In the genomic region with DNA sequence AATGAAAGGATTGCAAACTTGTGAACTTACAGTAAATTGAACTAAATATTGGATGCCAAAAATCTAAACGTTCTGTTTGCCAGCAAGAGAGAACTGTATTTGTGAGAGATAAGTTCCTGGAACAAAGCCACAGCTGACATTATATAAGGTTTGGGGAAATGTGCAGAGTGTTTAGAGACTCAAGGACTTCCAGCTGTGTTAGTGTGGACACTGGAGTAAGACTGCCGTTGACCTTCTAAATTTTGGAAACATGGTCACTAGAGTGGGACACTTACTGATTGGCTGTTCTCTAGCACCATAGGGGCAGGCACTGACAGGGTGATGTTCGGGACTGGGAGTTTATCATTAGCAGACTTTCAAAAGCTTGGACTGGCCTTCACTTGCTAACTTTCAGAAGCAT, we compare ENCODE assay signal across 2 cellular contexts.
TF ChIP-seq lines count a peak whose summit lies in the region.

No MANE protein-coding gene starts in this region.

TF ChIP-seq in IMR-90, 13 proteins besides CTCF, POLR2A, EP300 and RAD21:
- no peak for TF ChIP-seq MAFK (IDR thresholded peaks at IDR 0.05; ENCODE audit: low read depth, low read length)
- TF ChIP-seq, protein P1, sequence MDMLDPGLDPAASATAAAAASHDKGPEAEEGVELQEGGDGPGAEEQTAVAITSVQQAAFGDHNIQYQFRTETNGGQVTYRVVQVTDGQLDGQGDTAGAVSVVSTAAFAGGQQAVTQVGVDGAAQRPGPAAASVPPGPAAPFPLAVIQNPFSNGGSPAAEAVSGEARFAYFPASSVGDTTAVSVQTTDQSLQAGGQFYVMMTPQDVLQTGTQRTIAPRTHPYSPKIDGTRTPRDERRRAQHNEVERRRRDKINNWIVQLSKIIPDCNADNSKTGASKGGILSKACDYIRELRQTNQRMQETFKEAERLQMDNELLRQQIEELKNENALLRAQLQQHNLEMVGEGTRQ (IDR thresholded peaks at IDR 0.05; ENCODE audit: low read depth, low read length), result no peak
- no peak for TF ChIP-seq CHD1 (IDR thresholded peaks at IDR 0.05; ENCODE audit: low read depth, low read length)
- no peak for TF ChIP-seq FOS (IDR thresholded peaks at IDR 0.05; ENCODE audit: low read depth, low read length)
- no peak for TF ChIP-seq MXI1 (IDR thresholded peaks at IDR 0.05; ENCODE audit: borderline replicate concordance, low read depth, low read length)
- no peak for TF ChIP-seq RFX5 (IDR thresholded peaks at IDR 0.05; ENCODE audit: low read depth, low read length)
- no peak for TF ChIP-seq ELK1 (IDR thresholded peaks at IDR 0.05; ENCODE audit: borderline replicate concordance, low read depth, low read length)
- no peak for TF ChIP-seq BHLHE40 (IDR thresholded peaks at IDR 0.05; ENCODE audit: low read depth, low read length)
- no peak for TF ChIP-seq SMC3 (IDR thresholded peaks at IDR 0.05; ENCODE audit: low read depth, low read length)
- TF ChIP-seq MAZ (IDR thresholded peaks at IDR 0.05; ENCODE audit: borderline replicate concordance, low read depth, low read length), result no peak
- no peak for TF ChIP-seq CEBPB (IDR thresholded peaks at IDR 0.05; ENCODE audit: low read depth, low read length)
- no peak for TF ChIP-seq NFE2L2 (IDR thresholded peaks at IDR 0.05; ENCODE audit: low read depth, low read length)
- no peak for TF ChIP-seq RCOR1 (IDR thresholded peaks at IDR 0.05; ENCODE audit: insufficient replicate concordance, low read length)

TF ChIP-seq in HepG2, 621 proteins besides CTCF, POLR2A, EP300 and RAD21 (continues in another document):
- TF ChIP-seq CHCHD3 (CRISPR knock-in tag; IDR thresholded peaks at IDR 0.05) (no peak), HOMEZ (CRISPR knock-in tag; IDR thresholded peaks at IDR 0.05; ENCODE audit: low read depth) (peak; percentile 73; the same call in 1 of the 2 replicates), BRF2 (CRISPR knock-in tag; IDR thresholded peaks at IDR 0.05) (0 out of 2 replicates have a peak, but pooled peaks have one; percentile 28), BCL6 (CRISPR knock-in tag; IDR thresholded peaks at IDR 0.05) (0 out of 2 replicates have a peak, but pooled peaks have one; percentile 32), ZMYM4 (CRISPR knock-in tag; IDR thresholded peaks at IDR 0.05) (peak; percentile 90), MED1 (CRISPR knock-in tag; IDR thresholded peaks at IDR 0.05) (peak; percentile 61), TSC22D2 (CRISPR knock-in tag; IDR thresholded peaks at IDR 0.05; ENCODE audit: borderline replicate concordance) (peak; percentile 60; the same call in 1 of the 2 replicates), NCOA2 (CRISPR knock-in tag; IDR thresholded peaks at IDR 0.05) (peak; percentile 52), ISL2 (CRISPR knock-in tag; IDR thresholded peaks at IDR 0.05) (peak; percentile 41; the same call in 1 of the 2 replicates), HDAC1 (CRISPR knock-in tag; IDR thresholded peaks at IDR 0.05) (no peak), SALL1 (CRISPR knock-in tag; IDR thresholded peaks at IDR 0.05) (peak; percentile 23; the same call in 1 of the 2 replicates), ARNTL (CRISPR knock-in tag; IDR thresholded peaks at IDR 0.05) (0 out of 2 replicates have a peak, but pooled peaks have one; percentile 46), TMF1 (CRISPR knock-in tag; IDR thresholded peaks at IDR 0.05; ENCODE audit: low read depth) (0 out of 2 replicates have a peak, but pooled peaks have one; percentile 46), NFYB (CRISPR knock-in tag; IDR thresholded peaks at IDR 0.05) (peak; percentile 41; the same call in 1 of the 2 replicates), ARID5B (CRISPR knock-in tag; IDR thresholded peaks at IDR 0.05) (peak; percentile 67), ELF3 (CRISPR knock-in tag; IDR thresholded peaks at IDR 0.05) (0 out of 2 replicates have a peak, but pooled peaks have one; percentile 23), KLF6 (CRISPR knock-in tag; IDR thresholded peaks at IDR 0.05) (no peak), SMAD3 (CRISPR knock-in tag; IDR thresholded peaks at IDR 0.05) (0 out of 2 replicates have a peak, but pooled peaks have one; percentile 65), SOX13 (IDR thresholded peaks at IDR 0.05) (no peak), SOX13 (CRISPR knock-in tag; conservative IDR thresholded peaks at IDR 0.05 in 1 of 2, IDR thresholded peaks at IDR 0.05 in 1 of 2) (peak in 1 of 2 experiments; percentile 72; a peak in 1 of 4 replicates), IRF2 (CRISPR knock-in tag; IDR thresholded peaks at IDR 0.05) (peak; percentile 24; the same call in 1 of the 2 replicates), PAXIP1 (CRISPR knock-in tag; conservative IDR thresholded peaks at IDR 0.05) (peak; percentile 37; the same call in 1 of the 2 replicates), THYN1 (CRISPR knock-in tag; IDR thresholded peaks at IDR 0.05; ENCODE audit: borderline replicate concordance, low read depth) (0 out of 2 replicates have a peak, but pooled peaks have one; percentile 58)
- TF ChIP-seq, protein P2, sequence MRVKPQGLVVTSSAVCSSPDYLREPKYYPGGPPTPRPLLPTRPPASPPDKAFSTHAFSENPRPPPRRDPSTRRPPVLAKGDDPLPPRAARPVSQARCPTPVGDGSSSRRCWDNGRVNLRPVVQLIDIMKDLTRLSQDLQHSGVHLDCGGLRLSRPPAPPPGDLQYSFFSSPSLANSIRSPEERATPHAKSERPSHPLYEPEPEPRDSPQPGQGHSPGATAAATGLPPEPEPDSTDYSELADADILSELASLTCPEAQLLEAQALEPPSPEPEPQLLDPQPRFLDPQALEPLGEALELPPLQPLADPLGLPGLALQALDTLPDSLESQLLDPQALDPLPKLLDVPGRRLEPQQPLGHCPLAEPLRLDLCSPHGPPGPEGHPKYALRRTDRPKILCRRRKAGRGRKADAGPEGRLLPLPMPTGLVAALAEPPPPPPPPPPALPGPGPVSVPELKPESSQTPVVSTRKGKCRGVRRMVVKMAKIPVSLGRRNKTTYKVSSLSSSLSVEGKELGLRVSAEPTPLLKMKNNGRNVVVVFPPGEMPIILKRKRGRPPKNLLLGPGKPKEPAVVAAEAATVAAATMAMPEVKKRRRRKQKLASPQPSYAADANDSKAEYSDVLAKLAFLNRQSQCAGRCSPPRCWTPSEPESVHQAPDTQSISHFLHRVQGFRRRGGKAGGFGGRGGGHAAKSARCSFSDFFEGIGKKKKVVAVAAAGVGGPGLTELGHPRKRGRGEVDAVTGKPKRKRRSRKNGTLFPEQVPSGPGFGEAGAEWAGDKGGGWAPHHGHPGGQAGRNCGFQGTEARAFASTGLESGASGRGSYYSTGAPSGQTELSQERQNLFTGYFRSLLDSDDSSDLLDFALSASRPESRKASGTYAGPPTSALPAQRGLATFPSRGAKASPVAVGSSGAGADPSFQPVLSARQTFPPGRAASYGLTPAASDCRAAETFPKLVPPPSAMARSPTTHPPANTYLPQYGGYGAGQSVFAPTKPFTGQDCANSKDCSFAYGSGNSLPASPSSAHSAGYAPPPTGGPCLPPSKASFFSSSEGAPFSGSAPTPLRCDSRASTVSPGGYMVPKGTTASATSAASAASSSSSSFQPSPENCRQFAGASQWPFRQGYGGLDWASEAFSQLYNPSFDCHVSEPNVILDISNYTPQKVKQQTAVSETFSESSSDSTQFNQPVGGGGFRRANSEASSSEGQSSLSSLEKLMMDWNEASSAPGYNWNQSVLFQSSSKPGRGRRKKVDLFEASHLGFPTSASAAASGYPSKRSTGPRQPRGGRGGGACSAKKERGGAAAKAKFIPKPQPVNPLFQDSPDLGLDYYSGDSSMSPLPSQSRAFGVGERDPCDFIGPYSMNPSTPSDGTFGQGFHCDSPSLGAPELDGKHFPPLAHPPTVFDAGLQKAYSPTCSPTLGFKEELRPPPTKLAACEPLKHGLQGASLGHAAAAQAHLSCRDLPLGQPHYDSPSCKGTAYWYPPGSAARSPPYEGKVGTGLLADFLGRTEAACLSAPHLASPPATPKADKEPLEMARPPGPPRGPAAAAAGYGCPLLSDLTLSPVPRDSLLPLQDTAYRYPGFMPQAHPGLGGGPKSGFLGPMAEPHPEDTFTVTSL (CRISPR knock-in tag; IDR thresholded peaks at IDR 0.05; ENCODE audit: borderline replicate concordance), result 0 out of 2 replicates have a peak, but pooled peaks have one; percentile 19
- TF ChIP-seq, protein P3, sequence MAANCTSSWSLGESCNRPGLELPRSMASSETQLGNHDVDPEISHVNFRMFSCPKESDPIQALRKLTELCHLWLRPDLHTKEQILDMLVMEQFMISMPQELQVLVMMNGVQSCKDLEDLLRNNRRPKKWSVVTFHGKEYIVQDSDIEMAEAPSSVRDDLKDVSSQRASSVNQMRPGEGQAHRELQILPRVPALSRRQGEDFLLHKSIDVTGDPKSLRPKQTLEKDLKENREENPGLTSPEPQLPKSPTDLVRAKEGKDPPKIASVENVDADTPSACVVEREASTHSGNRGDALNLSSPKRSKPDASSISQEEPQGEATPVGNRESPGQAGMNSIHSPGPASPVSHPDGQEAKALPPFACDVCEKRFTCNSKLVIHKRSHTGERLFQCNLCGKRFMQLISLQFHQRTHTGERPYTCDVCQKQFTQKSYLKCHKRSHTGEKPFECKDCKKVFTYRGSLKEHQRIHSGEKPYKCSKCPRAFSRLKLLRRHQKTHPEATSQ (CRISPR knock-in tag; IDR thresholded peaks at IDR 0.05; ENCODE audit: borderline replicate concordance), result peak; percentile 65; the same call in 1 of the 2 replicates
- TF ChIP-seq, protein P4, sequence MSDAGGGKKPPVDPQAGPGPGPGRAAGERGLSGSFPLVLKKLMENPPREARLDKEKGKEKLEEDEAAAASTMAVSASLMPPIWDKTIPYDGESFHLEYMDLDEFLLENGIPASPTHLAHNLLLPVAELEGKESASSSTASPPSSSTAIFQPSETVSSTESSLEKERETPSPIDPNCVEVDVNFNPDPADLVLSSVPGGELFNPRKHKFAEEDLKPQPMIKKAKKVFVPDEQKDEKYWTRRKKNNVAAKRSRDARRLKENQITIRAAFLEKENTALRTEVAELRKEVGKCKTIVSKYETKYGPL (CRISPR knock-in tag; IDR thresholded peaks at IDR 0.05), result peak; percentile 88
